ENCODE assay signal across 23 cellular contexts in the genomic region with DNA sequence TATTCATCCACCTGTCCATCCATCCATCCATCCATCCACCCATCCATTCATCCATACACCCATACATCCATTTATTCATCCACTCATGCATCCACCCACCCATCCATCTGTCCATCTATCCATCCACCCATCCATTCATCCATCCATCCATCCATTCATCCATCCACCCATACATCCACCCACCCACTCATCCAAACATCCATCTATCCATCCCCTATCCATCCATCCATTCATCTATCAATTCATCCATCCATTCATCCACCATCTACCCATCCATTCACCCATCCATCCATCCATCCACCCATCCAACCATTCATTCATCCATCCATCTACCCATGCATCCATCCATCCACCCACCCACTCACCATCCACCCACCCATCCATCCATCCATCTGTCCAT.
"Had no signal": no experiment of that assay in that cellular context is flagged by ENCODE, and none has a peak within 500 bp of the region (broad histone marks: within the 10 kb centered on the region; RNA-seq: fewer than 3 reads in every experiment).

No MANE protein-coding gene starts in this region.

- H3K4me1 Mint-ChIP-seq: mesothelial cell of epicardium, naive B cell had no signal

- H3K4me3 Mint-ChIP-seq: mesothelial cell of epicardium had no signal

- H3K27me3 ChIP-seq: foreskin keratinocyte had no signal

- H3K4me1 ChIP-seq: foreskin keratinocyte, heart left ventricle, left lung, lower lobe of right lung had no signal

- H3K79me2 ChIP-seq: hepatocyte had no signal

- H3K27ac Mint-ChIP-seq: mesothelial cell of epicardium had no signal

- H3K4me3 ChIP-seq: coronary artery, dorsolateral prefrontal cortex, esophagus muscularis mucosa, gastroesophageal sphincter, heart left ventricle, hepatocyte, left lung, lower lobe of right lung, mucosa of descending colon had no signal

- H3K9me3 Mint-ChIP-seq: mesothelial cell of epicardium had no signal

- H3K4me2 ChIP-seq: hepatocyte had no signal

- H2AFZ ChIP-seq: hepatocyte had no signal

- DNase-seq: dermis blood vessel endothelial cell; dorsolateral prefrontal cortex; effector CD4-positive, alpha-beta T cell; effector memory CD4-positive, alpha-beta T cell; foreskin keratinocyte; heart left ventricle; hypothalamus; left cardiac atrium; left lung; left ventricle myocardium superior; lower lobe of right lung; mesenchymal stem cell; mucosa of descending colon; naive B cell had no signal

- H3K9me3 ChIP-seq: esophagus muscularis mucosa, gastroesophageal sphincter, heart left ventricle, left lung, lower lobe of right lung, mucosa of descending colon had no signal

- ATAC-seq: foreskin keratinocyte, gastroesophageal sphincter, heart left ventricle, left cardiac atrium, left lung, left ventricle myocardium superior, lower lobe of right lung, mucosa of descending colon had no signal

- H3K36me3 Mint-ChIP-seq: mesothelial cell of epicardium, naive B cell had no signal

- FAIRE-seq: endothelial cell of umbilical vein, frontal cortex, islet of Langerhans, keratinocyte had no signal

- H3K27ac ChIP-seq: coronary artery, dorsolateral prefrontal cortex, esophagus muscularis mucosa, foreskin keratinocyte, gastroesophageal sphincter, heart left ventricle, hepatocyte, left lung, lower lobe of right lung had no signal

- H3K36me3 ChIP-seq: esophagus muscularis mucosa, gastroesophageal sphincter, heart left ventricle, left lung, lower lobe of right lung had no signal
